1 cellular context compared by ENCODE assay signal in the genomic region with DNA sequence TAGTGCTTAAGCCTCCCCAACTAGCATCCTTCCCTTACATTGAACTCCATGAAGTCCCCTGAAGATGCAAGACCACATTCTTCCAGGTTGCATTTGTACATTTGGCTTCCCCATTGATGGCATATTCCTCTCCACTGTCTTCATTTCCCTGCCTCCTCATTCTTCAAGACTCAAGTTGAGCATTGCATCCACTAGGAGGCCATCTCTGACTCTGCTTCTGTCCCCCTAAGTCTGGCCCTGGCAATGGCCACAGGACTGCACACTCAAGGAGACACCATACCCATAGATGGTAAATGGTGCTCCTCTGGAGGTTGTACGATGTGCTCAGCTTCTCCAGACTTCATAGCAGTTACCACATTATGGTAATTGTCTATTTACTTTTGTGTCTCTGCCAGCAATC.
TF ChIP-seq lines count a peak whose summit lies in the region.

No MANE protein-coding gene starts in this region.

TF ChIP-seq in GM23338, 12 proteins besides CTCF, POLR2A, EP300 and RAD21:
- no peak for TF ChIP-seq EZH2phosphoT487 (IDR thresholded peaks at IDR 0.05; ENCODE audit: unreplicated experiment)
- TF ChIP-seq, protein P1, sequence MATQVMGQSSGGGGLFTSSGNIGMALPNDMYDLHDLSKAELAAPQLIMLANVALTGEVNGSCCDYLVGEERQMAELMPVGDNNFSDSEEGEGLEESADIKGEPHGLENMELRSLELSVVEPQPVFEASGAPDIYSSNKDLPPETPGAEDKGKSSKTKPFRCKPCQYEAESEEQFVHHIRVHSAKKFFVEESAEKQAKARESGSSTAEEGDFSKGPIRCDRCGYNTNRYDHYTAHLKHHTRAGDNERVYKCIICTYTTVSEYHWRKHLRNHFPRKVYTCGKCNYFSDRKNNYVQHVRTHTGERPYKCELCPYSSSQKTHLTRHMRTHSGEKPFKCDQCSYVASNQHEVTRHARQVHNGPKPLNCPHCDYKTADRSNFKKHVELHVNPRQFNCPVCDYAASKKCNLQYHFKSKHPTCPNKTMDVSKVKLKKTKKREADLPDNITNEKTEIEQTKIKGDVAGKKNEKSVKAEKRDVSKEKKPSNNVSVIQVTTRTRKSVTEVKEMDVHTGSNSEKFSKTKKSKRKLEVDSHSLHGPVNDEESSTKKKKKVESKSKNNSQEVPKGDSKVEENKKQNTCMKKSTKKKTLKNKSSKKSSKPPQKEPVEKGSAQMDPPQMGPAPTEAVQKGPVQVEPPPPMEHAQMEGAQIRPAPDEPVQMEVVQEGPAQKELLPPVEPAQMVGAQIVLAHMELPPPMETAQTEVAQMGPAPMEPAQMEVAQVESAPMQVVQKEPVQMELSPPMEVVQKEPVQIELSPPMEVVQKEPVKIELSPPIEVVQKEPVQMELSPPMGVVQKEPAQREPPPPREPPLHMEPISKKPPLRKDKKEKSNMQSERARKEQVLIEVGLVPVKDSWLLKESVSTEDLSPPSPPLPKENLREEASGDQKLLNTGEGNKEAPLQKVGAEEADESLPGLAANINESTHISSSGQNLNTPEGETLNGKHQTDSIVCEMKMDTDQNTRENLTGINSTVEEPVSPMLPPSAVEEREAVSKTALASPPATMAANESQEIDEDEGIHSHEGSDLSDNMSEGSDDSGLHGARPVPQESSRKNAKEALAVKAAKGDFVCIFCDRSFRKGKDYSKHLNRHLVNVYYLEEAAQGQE (IDR thresholded peaks at IDR 0.05; ENCODE audit: unreplicated experiment): no peak
- no peak for TF ChIP-seq ZNF331 (CRISPR knock-in tag; IDR thresholded peaks at IDR 0.05; ENCODE audit: low read depth)
- no peak for TF ChIP-seq STAT1 (IDR thresholded peaks at IDR 0.05; ENCODE audit: unreplicated experiment)
- TF ChIP-seq EZH2 (IDR thresholded peaks at IDR 0.05; ENCODE audit: low read depth, unreplicated experiment): no peak
- TF ChIP-seq CREB1 (CRISPR knock-in tag; IDR thresholded peaks at IDR 0.05; ENCODE audit: low read depth): no peak
- TF ChIP-seq NANOG (IDR thresholded peaks at IDR 0.05; ENCODE audit: borderline replicate concordance): no peak
- TF ChIP-seq, protein P2, sequence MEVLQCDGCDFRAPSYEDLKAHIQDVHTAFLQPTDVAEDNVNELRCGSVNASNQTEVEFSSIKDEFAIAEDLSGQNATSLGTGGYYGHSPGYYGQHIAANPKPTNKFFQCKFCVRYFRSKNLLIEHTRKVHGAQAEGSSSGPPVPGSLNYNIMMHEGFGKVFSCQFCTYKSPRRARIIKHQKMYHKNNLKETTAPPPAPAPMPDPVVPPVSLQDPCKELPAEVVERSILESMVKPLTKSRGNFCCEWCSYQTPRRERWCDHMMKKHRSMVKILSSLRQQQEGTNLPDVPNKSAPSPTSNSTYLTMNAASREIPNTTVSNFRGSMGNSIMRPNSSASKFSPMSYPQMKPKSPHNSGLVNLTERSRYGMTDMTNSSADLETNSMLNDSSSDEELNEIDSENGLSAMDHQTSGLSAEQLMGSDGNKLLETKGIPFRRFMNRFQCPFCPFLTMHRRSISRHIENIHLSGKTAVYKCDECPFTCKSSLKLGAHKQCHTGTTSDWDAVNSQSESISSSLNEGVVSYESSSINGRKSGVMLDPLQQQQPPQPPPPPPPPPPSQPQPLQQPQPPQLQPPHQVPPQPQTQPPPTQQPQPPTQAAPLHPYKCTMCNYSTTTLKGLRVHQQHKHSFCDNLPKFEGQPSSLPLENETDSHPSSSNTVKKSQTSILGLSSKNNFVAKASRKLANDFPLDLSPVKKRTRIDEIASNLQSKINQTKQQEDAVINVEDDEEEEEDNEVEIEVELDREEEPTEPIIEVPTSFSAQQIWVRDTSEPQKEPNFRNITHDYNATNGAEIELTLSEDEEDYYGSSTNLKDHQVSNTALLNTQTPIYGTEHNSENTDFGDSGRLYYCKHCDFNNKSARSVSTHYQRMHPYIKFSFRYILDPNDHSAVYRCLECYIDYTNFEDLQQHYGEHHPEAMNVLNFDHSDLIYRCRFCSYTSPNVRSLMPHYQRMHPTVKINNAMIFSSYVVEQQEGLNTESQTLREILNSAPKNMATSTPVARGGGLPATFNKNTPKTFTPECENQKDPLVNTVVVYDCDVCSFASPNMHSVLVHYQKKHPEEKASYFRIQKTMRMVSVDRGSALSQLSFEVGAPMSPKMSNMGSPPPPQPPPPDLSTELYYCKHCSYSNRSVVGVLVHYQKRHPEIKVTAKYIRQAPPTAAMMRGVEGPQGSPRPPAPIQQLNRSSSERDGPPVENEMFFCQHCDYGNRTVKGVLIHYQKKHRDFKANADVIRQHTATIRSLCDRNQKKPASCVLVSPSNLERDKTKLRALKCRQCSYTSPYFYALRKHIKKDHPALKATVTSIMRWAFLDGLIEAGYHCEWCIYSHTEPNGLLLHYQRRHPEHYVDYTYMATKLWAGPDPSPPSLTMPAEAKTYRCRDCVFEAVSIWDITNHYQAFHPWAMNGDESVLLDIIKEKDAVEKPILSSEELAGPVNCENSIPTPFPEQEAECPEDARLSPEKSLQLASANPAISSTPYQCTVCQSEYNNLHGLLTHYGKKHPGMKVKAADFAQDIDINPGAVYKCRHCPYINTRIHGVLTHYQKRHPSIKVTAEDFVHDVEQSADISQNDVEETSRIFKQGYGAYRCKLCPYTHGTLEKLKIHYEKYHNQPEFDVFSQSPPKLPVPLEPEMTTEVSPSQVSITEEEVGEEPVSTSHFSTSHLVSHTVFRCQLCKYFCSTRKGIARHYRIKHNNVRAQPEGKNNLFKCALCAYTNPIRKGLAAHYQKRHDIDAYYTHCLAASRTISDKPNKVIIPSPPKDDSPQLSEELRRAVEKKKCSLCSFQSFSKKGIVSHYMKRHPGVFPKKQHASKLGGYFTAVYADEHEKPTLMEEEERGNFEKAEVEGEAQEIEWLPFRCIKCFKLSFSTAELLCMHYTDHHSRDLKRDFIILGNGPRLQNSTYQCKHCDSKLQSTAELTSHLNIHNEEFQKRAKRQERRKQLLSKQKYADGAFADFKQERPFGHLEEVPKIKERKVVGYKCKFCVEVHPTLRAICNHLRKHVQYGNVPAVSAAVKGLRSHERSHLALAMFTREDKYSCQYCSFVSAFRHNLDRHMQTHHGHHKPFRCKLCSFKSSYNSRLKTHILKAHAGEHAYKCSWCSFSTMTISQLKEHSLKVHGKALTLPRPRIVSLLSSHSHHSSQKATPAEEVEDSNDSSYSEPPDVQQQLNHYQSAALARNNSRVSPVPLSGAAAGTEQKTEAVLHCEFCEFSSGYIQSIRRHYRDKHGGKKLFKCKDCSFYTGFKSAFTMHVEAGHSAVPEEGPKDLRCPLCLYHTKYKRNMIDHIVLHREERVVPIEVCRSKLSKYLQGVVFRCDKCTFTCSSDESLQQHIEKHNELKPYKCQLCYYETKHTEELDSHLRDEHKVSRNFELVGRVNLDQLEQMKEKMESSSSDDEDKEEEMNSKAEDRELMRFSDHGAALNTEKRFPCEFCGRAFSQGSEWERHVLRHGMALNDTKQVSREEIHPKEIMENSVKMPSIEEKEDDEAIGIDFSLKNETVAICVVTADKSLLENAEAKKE (CRISPR knock-in tag; IDR thresholded peaks at IDR 0.05): no peak
- TF ChIP-seq POLR2AphosphoS5 (IDR thresholded peaks at IDR 0.05; ENCODE audit: low read depth): no peak
- TF ChIP-seq ZNF114 (CRISPR knock-in tag; IDR thresholded peaks at IDR 0.05): no peak
- TF ChIP-seq JUNB (IDR thresholded peaks at IDR 0.05; ENCODE audit: unreplicated experiment): no peak
- TF ChIP-seq, protein P3, sequence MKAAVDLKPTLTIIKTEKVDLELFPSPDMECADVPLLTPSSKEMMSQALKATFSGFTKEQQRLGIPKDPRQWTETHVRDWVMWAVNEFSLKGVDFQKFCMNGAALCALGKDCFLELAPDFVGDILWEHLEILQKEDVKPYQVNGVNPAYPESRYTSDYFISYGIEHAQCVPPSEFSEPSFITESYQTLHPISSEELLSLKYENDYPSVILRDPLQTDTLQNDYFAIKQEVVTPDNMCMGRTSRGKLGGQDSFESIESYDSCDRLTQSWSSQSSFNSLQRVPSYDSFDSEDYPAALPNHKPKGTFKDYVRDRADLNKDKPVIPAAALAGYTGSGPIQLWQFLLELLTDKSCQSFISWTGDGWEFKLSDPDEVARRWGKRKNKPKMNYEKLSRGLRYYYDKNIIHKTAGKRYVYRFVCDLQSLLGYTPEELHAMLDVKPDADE (IDR thresholded peaks at IDR 0.05): no peak
